In genomic region chr16:89845417-89845816, GRCh38 we compare ENCODE assay signal across 19 cellular contexts. TPM values are rescaled to one million over a fixed set of nuclear protein-coding genes. Genes with fewer than 3 reads are reported as not detected.
DNase-seq lines count a peak whose midpoint lies in the region; ATAC-seq and TF ChIP-seq lines count a peak whose summit lies in the region.
"Had no signal": no experiment of that assay in that cellular context is flagged by ENCODE, and none has a peak within 500 bp of the region (broad histone marks: within the 10 kb centered on the region; RNA-seq: fewer than 3 reads in every experiment).

No MANE protein-coding gene starts in this region.

- H3K27ac Mint-ChIP-seq in activated CD4-positive, alpha-beta T cell treated with anti-CD3 and anti-CD28 coated beads, Interleukin-2, amount 10 ng/mL, durations not matched to agents 24 days and 14 days, result no peak overlapping the region
- no peak overlapping the region for H3K27ac Mint-ChIP-seq in activated naive CD8-positive, alpha-beta T cell treated with anti-CD3 and anti-CD28 coated beads for 36 hours
- no peak overlapping the region for H3K27ac Mint-ChIP-seq in stimulated activated memory B cell treated with anti-CD40 and anti-IgM and Interleukin-4, amounts not matched to agents 10 μg/mL and 1 μg/mL and 100 μg/mL, for 72 hours
- H3K27ac Mint-ChIP-seq in progenitor cell of endocrine pancreas, result no peak overlapping the region
- H3K27ac Mint-ChIP-seq: CD4-positive, CD25-positive, alpha-beta regulatory T cell had no signal

- H3K4me1 Mint-ChIP-seq in activated CD4-positive, alpha-beta T cell treated with anti-CD3 and anti-CD28 coated beads, Interleukin-2, amount 10 ng/mL, durations not matched to agents 24 days and 14 days, result peaks cover 10% of the 10 kb centered on the region
- H3K4me1 Mint-ChIP-seq in activated naive CD8-positive, alpha-beta T cell treated with anti-CD3 and anti-CD28 coated beads for 36 hours, result peaks cover 12% of the 10 kb centered on the region
- peaks cover 24% of the 10 kb centered on the region for H3K4me1 Mint-ChIP-seq in stimulated activated memory B cell treated with anti-CD40 and anti-IgM and Interleukin-4, amounts not matched to agents 10 μg/mL and 1 μg/mL and 100 μg/mL, for 72 hours
- H3K4me1 Mint-ChIP-seq in progenitor cell of endocrine pancreas (ENCODE audit: low read depth), result peaks cover 15% of the 10 kb centered on the region

- no peak overlapping the region for H2AFZ ChIP-seq in MM.1S (ENCODE audit: low read length)
- H2AFZ ChIP-seq: parathyroid adenoma had no signal

- H3K36me3 ChIP-seq in MM.1S (replicated peaks; ENCODE audit: insufficient read depth, low read length), result no peaks in the 10 kb centered on the region
- H3K36me3 ChIP-seq: breast epithelium, Peyer's patch had no signal

- no peaks in the 10 kb centered on the region for H3K9me3 ChIP-seq in MM.1S (replicated peaks; ENCODE audit: insufficient read depth, low read length)
- H3K9me3 ChIP-seq: breast epithelium, Peyer's patch had no signal

- DNase-seq in activated CD4-positive, alpha-beta T cell treated with anti-CD3 and anti-CD28 coated beads, Interleukin-2, amount 10 ng/mL, durations not matched to agents 24 days and 14 days, result peak; percentile 67
- no peak for DNase-seq in activated CD4-positive, alpha-beta T cell treated with anti-CD3 and anti-CD28 coated beads for 1 hour
- DNase-seq in MM.1S (peak; percentile 12), NCI-H187 treated with DMSO at 0.1 percent for 48 hours (lab: John Stamatoyannopoulos, UW) (no peak), progenitor cell of endocrine pancreas (ENCODE audit: low spot score, unreplicated experiment) (no peak), coronary artery (ENCODE audit: low spot score) (no peak)
- peak; percentile 40 for DNase-seq in activated naive CD8-positive, alpha-beta T cell treated with anti-CD3 and anti-CD28 coated beads for 36 hours
- DNase-seq: effector CD4-positive, alpha-beta T cell; hypothalamus; left cardiac atrium; NCI-H2081; NCI-H526 treated with DMSO at 0.1 percent for 48 hours; Peyer's patch; small intestine had no signal

- H3K27ac ChIP-seq in MM.1S (ENCODE audit: low read length) (no peak overlapping the region), coronary artery (no peak overlapping the region)
- H3K27ac ChIP-seq: breast epithelium, parathyroid adenoma, Peyer's patch had no signal

- H3K4me2 ChIP-seq in MM.1S (ENCODE audit: low read depth, low read length), result peak overlapping the region; percentile 32; the same call in 1 of the 2 replicates

- no peak overlapping the region for H3K4me3 Mint-ChIP-seq in activated CD4-positive, alpha-beta T cell treated with anti-CD3 and anti-CD28 coated beads, Interleukin-2, amount 10 ng/mL, durations not matched to agents 24 days and 14 days
- no peak overlapping the region for H3K4me3 Mint-ChIP-seq in activated naive CD8-positive, alpha-beta T cell treated with anti-CD3 and anti-CD28 coated beads for 36 hours
- H3K4me3 Mint-ChIP-seq in stimulated activated memory B cell treated with anti-CD40 and anti-IgM and Interleukin-4, amounts not matched to agents 10 μg/mL and 1 μg/mL and 100 μg/mL, for 72 hours, result no peak overlapping the region
- no peak overlapping the region for H3K4me3 Mint-ChIP-seq in progenitor cell of endocrine pancreas (ENCODE audit: low read depth)
- H3K4me3 Mint-ChIP-seq: CD4-positive, CD25-positive, alpha-beta regulatory T cell had no signal

- ATAC-seq in stimulated activated memory B cell treated with anti-CD40 and anti-IgM and Interleukin-4, amounts not matched to agents 10 μg/mL and 1 μg/mL and 100 μg/mL, for 72 hours, result peak; percentile 50
- ATAC-seq: activated CD4-positive, CD25-positive, alpha-beta regulatory T cell treated with anti-CD3 and anti-CD28 coated beads, Interleukin-2, amount 50 U/mL, for 24 hours; left cardiac atrium had no signal

- no peaks in the 10 kb centered on the region for H3K27me3 ChIP-seq in MM.1S (replicated peaks; ENCODE audit: insufficient read depth, low read length)
- H3K27me3 ChIP-seq: breast epithelium, Peyer's patch had no signal

- no peaks in the 10 kb centered on the region for H3K4me1 ChIP-seq in MM.1S (ENCODE audit: low read length)

- H3K9me2 ChIP-seq in MM.1S (replicated peaks; ENCODE audit: insufficient read depth, low read length), result no peaks in the 10 kb centered on the region

- no peaks in the 10 kb centered on the region for H4K20me1 ChIP-seq in MM.1S (ENCODE audit: insufficient read depth, low read length)

- H3K4me3 ChIP-seq in MM.1S (ENCODE audit: low read length), result no peak overlapping the region
- H3K4me3 ChIP-seq in coronary artery, result no peak overlapping the region
- H3K4me3 ChIP-seq: breast epithelium, Peyer's patch had no signal

- no peak for TF ChIP-seq CTCF in MM.1S (IDR thresholded peaks at IDR 0.05; ENCODE audit: low read length)
- no peak for TF ChIP-seq CTCF in progenitor cell of endocrine pancreas (IDR thresholded peaks at IDR 0.05; ENCODE audit: unreplicated experiment)
- no peak for TF ChIP-seq CTCF in coronary artery (IDR thresholded peaks at IDR 0.05)

- intact Hi-C loops in activated CD4-positive, alpha-beta T cell treated with anti-CD3 and anti-CD28 coated beads, Interleukin-2, amount 10 ng/mL, durations not matched to agents 24 days and 14 days (cut with micrococcal nuclease), result no loop called here

- H3K27me3 Mint-ChIP-seq in activated CD4-positive, alpha-beta T cell treated with anti-CD3 and anti-CD28 coated beads, Interleukin-2, amount 10 ng/mL, durations not matched to agents 24 days and 14 days, result no peaks in the 10 kb centered on the region
- no peaks in the 10 kb centered on the region for H3K27me3 Mint-ChIP-seq in activated naive CD8-positive, alpha-beta T cell treated with anti-CD3 and anti-CD28 coated beads for 36 hours
- H3K27me3 Mint-ChIP-seq in stimulated activated memory B cell treated with anti-CD40 and anti-IgM and Interleukin-4, amounts not matched to agents 10 μg/mL and 1 μg/mL and 100 μg/mL, for 72 hours, result peaks cover 27% of the 10 kb centered on the region
- no peaks in the 10 kb centered on the region for H3K27me3 Mint-ChIP-seq in progenitor cell of endocrine pancreas

- H3K36me3 Mint-ChIP-seq in activated CD4-positive, alpha-beta T cell treated with anti-CD3 and anti-CD28 coated beads, Interleukin-2, amount 10 ng/mL, durations not matched to agents 24 days and 14 days (ENCODE audit: low read depth), result no peaks in the 10 kb centered on the region
- H3K36me3 Mint-ChIP-seq in activated naive CD8-positive, alpha-beta T cell treated with anti-CD3 and anti-CD28 coated beads for 36 hours, result no peaks in the 10 kb centered on the region
- no peaks in the 10 kb centered on the region for H3K36me3 Mint-ChIP-seq in stimulated activated memory B cell treated with anti-CD40 and anti-IgM and Interleukin-4, amounts not matched to agents 10 μg/mL and 1 μg/mL and 100 μg/mL, for 72 hours
- H3K36me3 Mint-ChIP-seq in progenitor cell of endocrine pancreas (ENCODE audit: insufficient read depth), result no peaks in the 10 kb centered on the region
- H3K36me3 Mint-ChIP-seq: CD4-positive, CD25-positive, alpha-beta regulatory T cell had no signal

- no peaks in the 10 kb centered on the region for H3K79me2 ChIP-seq in MM.1S (ENCODE audit: low read length)
- H3K79me2 ChIP-seq: parathyroid adenoma had no signal

- H3F3A ChIP-seq in MM.1S (ENCODE audit: insufficient read depth, low read length), result no peaks in the 10 kb centered on the region

- no peak overlapping the region for H3K9ac ChIP-seq in MM.1S (ENCODE audit: low read length)
- H3K9ac ChIP-seq: parathyroid adenoma had no signal

- H3K9me3 Mint-ChIP-seq in activated CD4-positive, alpha-beta T cell treated with anti-CD3 and anti-CD28 coated beads, Interleukin-2, amount 10 ng/mL, durations not matched to agents 24 days and 14 days, result no peaks in the 10 kb centered on the region
- H3K9me3 Mint-ChIP-seq in activated naive CD8-positive, alpha-beta T cell treated with anti-CD3 and anti-CD28 coated beads for 36 hours, result no peaks in the 10 kb centered on the region
- no peaks in the 10 kb centered on the region for H3K9me3 Mint-ChIP-seq in stimulated activated memory B cell treated with anti-CD40 and anti-IgM and Interleukin-4, amounts not matched to agents 10 μg/mL and 1 μg/mL and 100 μg/mL, for 72 hours
- H3K9me3 Mint-ChIP-seq in progenitor cell of endocrine pancreas (ENCODE audit: low read depth), result no peaks in the 10 kb centered on the region
- H3K9me3 Mint-ChIP-seq: CD4-positive, CD25-positive, alpha-beta regulatory T cell had no signal

RNA-seq across cellular contexts. Expression of gene SPIRE2, which starts 17.1 kb away (rescaled TPM):
- total RNA-seq in activated CD4-positive, alpha-beta T cell treated with anti-CD3 and anti-CD28 coated beads, Interleukin-2, amount 10 ng/mL, durations not matched to agents 24 days and 14 days, result 1.9 and 2.0 TPM in 2 replicates
- under 1 TPM; 0.14 to 0.52 TPM for total RNA-seq in activated naive CD8-positive, alpha-beta T cell treated with anti-CD3 and anti-CD28 coated beads for 36 hours
- 24.2 TPM in 2 replicates for total RNA-seq in progenitor cell of endocrine pancreas

RNA-seq across cellular contexts. Expression of gene TCF25, which starts 28.0 kb away (rescaled TPM):
- 192 and 194 TPM in 2 replicates for total RNA-seq in activated CD4-positive, alpha-beta T cell treated with anti-CD3 and anti-CD28 coated beads, Interleukin-2, amount 10 ng/mL, durations not matched to agents 24 days and 14 days
- total RNA-seq in activated naive CD8-positive, alpha-beta T cell treated with anti-CD3 and anti-CD28 coated beads for 36 hours, result 100 to 1,000 TPM; 126 to 127 TPM
- 177 and 199 TPM in 2 replicates for total RNA-seq in progenitor cell of endocrine pancreas

RNA-seq across cellular contexts. Expression of gene FANCA, which starts 29.0 kb away (rescaled TPM):
- total RNA-seq in activated CD4-positive, alpha-beta T cell treated with anti-CD3 and anti-CD28 coated beads, Interleukin-2, amount 10 ng/mL, durations not matched to agents 24 days and 14 days, result 226 and 237 TPM in 2 replicates
- total RNA-seq in activated naive CD8-positive, alpha-beta T cell treated with anti-CD3 and anti-CD28 coated beads for 36 hours, result 10 to 100 TPM; 79.7 to 88.2 TPM
- 74.5 and 81.6 TPM in 2 replicates for total RNA-seq in progenitor cell of endocrine pancreas

Comparison
In these comparisons a context has a peak if more than half of its experiments do, and no peak if none do; other contexts are left out.
1. DNase-seq: peak in activated CD4-positive, alpha-beta T cell treated with anti-CD3 and anti-CD28 coated beads, Interleukin-2, amount 10 ng/mL, durations not matched to agents 24 days and 14 days (single experiment), MM.1S (single experiment) and activated naive CD8-positive, alpha-beta T cell treated with anti-CD3 and anti-CD28 coated beads for 36 hours (single experiment); none in activated CD4-positive, alpha-beta T cell treated with anti-CD3 and anti-CD28 coated beads for 1 hour (single experiment), NCI-H187 treated with DMSO at 0.1 percent for 48 hours (single experiment), progenitor cell of endocrine pancreas (single experiment) and coronary artery (single experiment).